ENCODE assay signal across 30 cellular contexts in genomic region chr3:32293908-32294307, GRCh38. TPM values are rescaled to one million over a fixed set of nuclear protein-coding genes. Genes with fewer than 3 reads are reported as not detected.
"Had no signal": no experiment of that assay in that cellular context is flagged by ENCODE, and none has a peak within 500 bp of the region (broad histone marks: within the 10 kb centered on the region; RNA-seq: fewer than 3 reads in every experiment).

No MANE protein-coding gene starts in this region.

- H3K4me3 ChIP-seq: breast epithelium, esophagus muscularis mucosa, heart left ventricle, ovary, right atrium auricular region, spleen, testis, transverse colon had no signal

- H3K27ac Mint-ChIP-seq: dendritic cell treated with granulocyte-macrophage colony-stimulating factor and Interleukin-4, amounts not matched to agents 40 ng/mL and 50 ng/mL, for 4 days; endodermal cell; mesothelial cell of epicardium had no signal

- H3K9me3 Mint-ChIP-seq: activated T-helper 1 cell treated with anti-CD3 and anti-CD28 coated beads, Interleukin-12 subunit alpha, Interleukin-12 subunit beta, Interleukin-2, Interleukin-4 antibody, amounts not matched to agents 30 ng/mL and 10 ng/mL and 1 ng/mL, durations not matched to agents 14 hours and 24 hours and 36 hours; central memory CD8-positive, alpha-beta T cell; dendritic cell treated with granulocyte-macrophage colony-stimulating factor and Interleukin-4, amounts not matched to agents 40 ng/mL and 50 ng/mL, for 4 days; endodermal cell; mesothelial cell of epicardium; naive B cell had no signal

- FAIRE-seq: TTC549, urothelium cell line had no signal

- H3K4me3 Mint-ChIP-seq: activated T-helper 1 cell treated with anti-CD3 and anti-CD28 coated beads, Interleukin-12 subunit alpha, Interleukin-12 subunit beta, Interleukin-2, Interleukin-4 antibody, amounts not matched to agents 30 ng/mL and 10 ng/mL and 1 ng/mL, durations not matched to agents 14 hours and 24 hours and 36 hours; central memory CD8-positive, alpha-beta T cell; dendritic cell treated with granulocyte-macrophage colony-stimulating factor and Interleukin-4, amounts not matched to agents 40 ng/mL and 50 ng/mL, for 4 days; endodermal cell; mesothelial cell of epicardium; naive B cell had no signal

- H3K9me3 ChIP-seq: breast epithelium, esophagus muscularis mucosa, heart left ventricle, ovary, right atrium auricular region, spleen, testis, transverse colon had no signal

- H3K36me3 ChIP-seq: breast epithelium, esophagus muscularis mucosa, heart left ventricle, ovary, right atrium auricular region, spleen, transverse colon had no signal

- H3K27me3 ChIP-seq: breast epithelium, esophagus muscularis mucosa, foreskin keratinocyte, heart left ventricle, ovary, right atrium auricular region, spleen, testis, transverse colon had no signal

- H3K27ac ChIP-seq: breast epithelium, esophagus muscularis mucosa, foreskin keratinocyte, heart left ventricle, ovary, right atrium auricular region, spleen, testis, transverse colon, VCaP had no signal

- ATAC-seq: foreskin keratinocyte; heart left ventricle; left ventricle myocardium superior; stimulated activated naive CD8-positive, alpha-beta T cell treated with anti-CD3 and anti-CD28 coated beads, Interleukin-15, Interleukin-2, amounts not matched to agents 100 U/mL and 50 U/mL, for 24 hours had no signal

- H3K27me3 Mint-ChIP-seq: central memory CD8-positive, alpha-beta T cell; dendritic cell treated with granulocyte-macrophage colony-stimulating factor and Interleukin-4, amounts not matched to agents 40 ng/mL and 50 ng/mL, for 4 days; naive B cell had no signal

- H3K4me1 ChIP-seq: breast epithelium, esophagus muscularis mucosa, right atrium auricular region, testis, transverse colon had no signal

- H3K36me3 Mint-ChIP-seq: mesothelial cell of epicardium, naive B cell had no signal

- DNase-seq: activated CD4-positive, alpha-beta T cell treated with anti-CD3 and anti-CD28 coated beads for 48 hours; activated CD4-positive, alpha-beta T cell treated with anti-CD3 and anti-CD28 coated beads, Interleukin-2, amount 50 U/mL, for 48 hours; activated CD8-positive, alpha-beta memory T cell treated with anti-CD3 and anti-CD28 coated beads for 24 hours; activated gamma-delta T cell; activated naive CD4-positive, alpha-beta T cell treated with anti-CD3 and anti-CD28 coated beads, Interleukin-2, amount 50 U/mL, for 16 hours; activated T-cell treated with anti-CD3 and anti-CD28 coated beads, Interleukin-2, amount 50 U/mL, for 1 hour; amniotic stem cell; endodermal cell; foreskin keratinocyte; heart left ventricle; kidney glomerular epithelial cell; left ventricle myocardium superior; naive B cell; ovary; spleen; stimulated activated naive CD8-positive, alpha-beta T cell treated with anti-CD3 and anti-CD28 coated beads, Interleukin-15, Interleukin-2, amounts not matched to agents 100 U/mL and 50 U/mL, for 24 hours; T-helper 9 cell; testis; transverse colon had no signal

RNA-seq across cellular contexts. Expression of gene CMTM8, which starts 55.4 kb away (rescaled TPM):
- polyA plus RNA-seq: neural cell had no signal
